Comparison of ENCODE assay signal across 8 cellular contexts in the genomic region with DNA sequence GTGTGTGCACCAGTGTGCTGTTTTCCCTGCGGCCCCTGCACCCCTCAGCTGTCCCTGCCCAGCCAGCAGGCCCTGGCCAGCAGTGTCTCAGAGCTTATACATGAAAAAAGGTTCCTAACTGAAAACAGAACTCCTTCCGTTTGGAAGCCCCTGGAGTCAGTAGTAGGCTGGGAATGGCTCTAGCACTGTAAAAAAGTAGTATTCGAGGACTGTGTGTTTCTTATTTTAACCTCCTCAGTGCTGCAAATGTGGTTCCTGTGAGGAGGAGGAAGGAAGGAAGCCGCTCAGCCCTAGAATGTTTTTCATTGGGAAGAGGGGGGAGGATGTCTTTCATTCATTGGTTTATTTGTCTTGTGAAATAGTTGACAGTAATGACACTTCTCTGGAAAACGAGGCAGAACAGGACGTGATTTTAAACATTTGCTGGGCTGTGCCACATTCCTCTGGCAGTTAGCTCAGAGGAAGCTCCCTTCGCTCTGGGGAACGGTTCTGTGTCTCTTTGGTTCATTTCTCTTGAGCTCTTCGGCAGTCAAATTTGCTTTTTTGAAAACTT.
DNase-seq lines count a peak whose midpoint lies in the region; ATAC-seq, FAIRE-seq and TF ChIP-seq lines count a peak whose summit lies in the region.

No MANE protein-coding gene starts in this region.

- peaks cover 89% of the 10 kb centered on the region for H3K4me1 Mint-ChIP-seq in activated T-helper 1 cell treated with anti-CD3 and anti-CD28 coated beads, Interleukin-12 subunit alpha, Interleukin-12 subunit beta, Interleukin-2, Interleukin-4 antibody, amounts not matched to agents 30 ng/mL and 10 ng/mL and 1 ng/mL, durations not matched to agents 14 hours and 24 hours and 36 hours (ENCODE audit: low read depth)
- H3K4me1 Mint-ChIP-seq in osteocyte (ENCODE audit: unreplicated experiment) = peaks cover 71% of the 10 kb centered on the region

- in situ Hi-C loops in KBM-7 (cut with MboI; ENCODE audit: low pct_unique_long_range_greater_than_20kb, low sequenced_read_pairs) = no loop called here

- peak overlapping the region; percentile 90 for H3K4me3 Mint-ChIP-seq in activated T-helper 1 cell treated with anti-CD3 and anti-CD28 coated beads, Interleukin-12 subunit alpha, Interleukin-12 subunit beta, Interleukin-2, Interleukin-4 antibody, amounts not matched to agents 30 ng/mL and 10 ng/mL and 1 ng/mL, durations not matched to agents 14 hours and 24 hours and 36 hours
- peak overlapping the region; percentile 90 for H3K4me3 Mint-ChIP-seq in osteocyte (ENCODE audit: unreplicated experiment)

- H3K36me3 Mint-ChIP-seq in activated T-helper 1 cell treated with anti-CD3 and anti-CD28 coated beads, Interleukin-12 subunit alpha, Interleukin-12 subunit beta, Interleukin-2, Interleukin-4 antibody, amounts not matched to agents 30 ng/mL and 10 ng/mL and 1 ng/mL, durations not matched to agents 14 hours and 24 hours and 36 hours (ENCODE audit: low read depth) = peaks cover 12% of the 10 kb centered on the region
- no peaks in the 10 kb centered on the region for H3K36me3 Mint-ChIP-seq in osteocyte (ENCODE audit: unreplicated experiment)

- FAIRE-seq in D721Med (lab: Jason Lieb, UNC) = no peak

- H3K27ac Mint-ChIP-seq in activated T-helper 1 cell treated with anti-CD3 and anti-CD28 coated beads, Interleukin-12 subunit alpha, Interleukin-12 subunit beta, Interleukin-2, Interleukin-4 antibody, amounts not matched to agents 30 ng/mL and 10 ng/mL and 1 ng/mL, durations not matched to agents 14 hours and 24 hours and 36 hours = peak overlapping the region; percentile 88
- peak overlapping the region; percentile 97 for H3K27ac Mint-ChIP-seq in osteocyte (ENCODE audit: unreplicated experiment)

- DNase-seq in Daoy (ENCODE audit: low read depth) (peak; percentile 78), KBM-7 (peak; percentile 91), germinal center (ENCODE audit: low spot score) (peak; percentile 39), osteocyte (ENCODE audit: extremely low spot score, unreplicated experiment) (no peak), D721Med (ENCODE audit: insufficient read length, low spot score) (no peak), ureter (ENCODE audit: low spot score) (no peak)
- DNase-seq in activated T-helper 1 cell treated with anti-CD3 and anti-CD28 coated beads, Interleukin-12 subunit alpha, Interleukin-12 subunit beta, Interleukin-2, Interleukin-4 antibody, amounts not matched to agents 30 ng/mL and 10 ng/mL and 1 ng/mL, durations not matched to agents 14 hours and 24 hours and 36 hours (ENCODE audit: low spot score) = no peak

- no peaks in the 10 kb centered on the region for H3K9me3 Mint-ChIP-seq in activated T-helper 1 cell treated with anti-CD3 and anti-CD28 coated beads, Interleukin-12 subunit alpha, Interleukin-12 subunit beta, Interleukin-2, Interleukin-4 antibody, amounts not matched to agents 30 ng/mL and 10 ng/mL and 1 ng/mL, durations not matched to agents 14 hours and 24 hours and 36 hours
- H3K9me3 Mint-ChIP-seq in osteocyte (ENCODE audit: unreplicated experiment) = no peaks in the 10 kb centered on the region

- intact Hi-C loops in activated T-helper 1 cell treated with anti-CD3 and anti-CD28 coated beads, Interleukin-12 subunit alpha, Interleukin-12 subunit beta, Interleukin-2, Interleukin-4 antibody, amounts not matched to agents 30 ng/mL and 10 ng/mL and 1 ng/mL, durations not matched to agents 14 hours and 24 hours and 36 hours (cut with micrococcal nuclease) = loop anchor here (1.0 to 10.0 kb wide), 6 partner anchors 12 to 1135 kb away; a partner anchor contains a TSS

- TF ChIP-seq CTCF in osteocyte (IDR thresholded peaks at IDR 0.05) (no peak), D721Med (IDR thresholded peaks at IDR 0.05; ENCODE audit: insufficient read depth, missing control alignments) (no peak)

- H3K27me3 Mint-ChIP-seq in activated T-helper 1 cell treated with anti-CD3 and anti-CD28 coated beads, Interleukin-12 subunit alpha, Interleukin-12 subunit beta, Interleukin-2, Interleukin-4 antibody, amounts not matched to agents 30 ng/mL and 10 ng/mL and 1 ng/mL, durations not matched to agents 14 hours and 24 hours and 36 hours (ENCODE audit: insufficient read depth) = peaks cover 3% of the 10 kb centered on the region
- no peaks in the 10 kb centered on the region for H3K27me3 Mint-ChIP-seq in osteocyte (ENCODE audit: unreplicated experiment)

- ATAC-seq in HG02678 (IDR thresholded peaks at IDR 0.05; ENCODE audit: unreplicated experiment) = no peak

Comparison
In these comparisons a context has a peak if more than half of its experiments do, and no peak if none do; other contexts are left out.
1. DNase-seq: peak in Daoy (single experiment), KBM-7 (single experiment) and germinal center (single experiment); none in activated T-helper 1 cell treated with anti-CD3 and anti-CD28 coated beads, Interleukin-12 subunit alpha, Interleukin-12 subunit beta, Interleukin-2, Interleukin-4 antibody, amounts not matched to agents 30 ng/mL and 10 ng/mL and 1 ng/mL, durations not matched to agents 14 hours and 24 hours and 36 hours (single experiment), osteocyte (single experiment), D721Med (single experiment) and ureter (single experiment).